ENCODE assay signal across 16 cellular contexts in genomic region chr10:14583967-14584366, GRCh38.
DNase-seq lines count a peak whose midpoint lies in the region; ATAC-seq lines count a peak whose summit lies in the region.
"Had no signal": no experiment of that assay in that cellular context is flagged by ENCODE, and none has a peak within 500 bp of the region (broad histone marks: within the 10 kb centered on the region; RNA-seq: fewer than 3 reads in every experiment).

No MANE protein-coding gene starts in this region.

- peaks cover 67% of the 10 kb centered on the region for H3K36me3 Mint-ChIP-seq in activated T-cell treated with anti-CD3 and anti-CD28 coated beads, Interleukin-2, amount 50 U/mL, for 24 hours (ENCODE audit: low read depth)
- peaks cover 21% of the 10 kb centered on the region for H3K36me3 Mint-ChIP-seq in T-cell
- no peaks in the 10 kb centered on the region for H3K36me3 Mint-ChIP-seq in dendritic cell treated with granulocyte-macrophage colony-stimulating factor and Interleukin-4, amounts not matched to agents 40 ng/mL and 50 ng/mL, for 4 days (ENCODE audit: low read depth)
- H3K36me3 Mint-ChIP-seq in stimulated activated effector memory CD8-positive, alpha-beta T cell treated with anti-CD3 and anti-CD28 coated beads, Interleukin-12 subunit alpha, Interleukin-12 subunit beta, amount 100 ng/mL, for 72 hours = peaks cover 79% of the 10 kb centered on the region

- H3K27ac Mint-ChIP-seq in activated T-cell treated with anti-CD3 and anti-CD28 coated beads, Interleukin-2, amount 50 U/mL, for 24 hours = peak overlapping the region; percentile 98
- H3K27ac Mint-ChIP-seq in T-cell = peak overlapping the region; percentile 92 to 99
- peak overlapping the region; percentile 65 for H3K27ac Mint-ChIP-seq in dendritic cell treated with granulocyte-macrophage colony-stimulating factor and Interleukin-4, amounts not matched to agents 40 ng/mL and 50 ng/mL, for 4 days
- peak overlapping the region; percentile 95 for H3K27ac Mint-ChIP-seq in stimulated activated effector memory CD8-positive, alpha-beta T cell treated with anti-CD3 and anti-CD28 coated beads, Interleukin-12 subunit alpha, Interleukin-12 subunit beta, amount 100 ng/mL, for 72 hours

- ATAC-seq in T-cell (replicated peaks in 1 of 4) (no peak), HG03095 (IDR thresholded peaks at IDR 0.05; ENCODE audit: unreplicated experiment) (no peak), GM18519 (IDR thresholded peaks at IDR 0.05; ENCODE audit: low FRiP score, unreplicated experiment) (no peak)
- peak; percentile 37 for ATAC-seq in stimulated activated effector memory CD8-positive, alpha-beta T cell treated with anti-CD3 and anti-CD28 coated beads, Interleukin-12 subunit alpha, Interleukin-12 subunit beta, amount 100 ng/mL, for 72 hours

- H3K9me3 Mint-ChIP-seq in activated T-cell treated with anti-CD3 and anti-CD28 coated beads, Interleukin-2, amount 50 U/mL, for 24 hours = no peaks in the 10 kb centered on the region
- no peaks in the 10 kb centered on the region for H3K9me3 Mint-ChIP-seq in T-cell
- H3K9me3 Mint-ChIP-seq in dendritic cell treated with granulocyte-macrophage colony-stimulating factor and Interleukin-4, amounts not matched to agents 40 ng/mL and 50 ng/mL, for 4 days = no peaks in the 10 kb centered on the region
- H3K9me3 Mint-ChIP-seq in stimulated activated effector memory CD8-positive, alpha-beta T cell treated with anti-CD3 and anti-CD28 coated beads, Interleukin-12 subunit alpha, Interleukin-12 subunit beta, amount 100 ng/mL, for 72 hours = no peaks in the 10 kb centered on the region

- peaks cover 92% of the 10 kb centered on the region for H3K4me1 Mint-ChIP-seq in activated T-cell treated with anti-CD3 and anti-CD28 coated beads, Interleukin-2, amount 50 U/mL, for 24 hours (ENCODE audit: low read depth)
- H3K4me1 Mint-ChIP-seq in T-cell = peaks cover 94 to 97% (median 94%) of the 10 kb centered on the region in 3 donors
- H3K4me1 Mint-ChIP-seq in dendritic cell treated with granulocyte-macrophage colony-stimulating factor and Interleukin-4, amounts not matched to agents 40 ng/mL and 50 ng/mL, for 4 days (ENCODE audit: low read depth) = peaks cover 71% of the 10 kb centered on the region
- peaks cover 80% of the 10 kb centered on the region for H3K4me1 Mint-ChIP-seq in stimulated activated effector memory CD8-positive, alpha-beta T cell treated with anti-CD3 and anti-CD28 coated beads, Interleukin-12 subunit alpha, Interleukin-12 subunit beta, amount 100 ng/mL, for 72 hours

- intact Hi-C loops in dendritic cell treated with granulocyte-macrophage colony-stimulating factor and Interleukin-4, amounts not matched to agents 40 ng/mL and 50 ng/mL, for 4 days (cut with micrococcal nuclease) = no loop called here

- CTCF ChIA-PET in T-cell (lab: Charles Lee) = interaction anchor here in 1 of 2 donors (0.9 to 1.2 kb wide), 4 partner anchors 20 to 70 kb away, joined by 3 to 5 read pairs (median 3); no protein-coding TSS in a partner anchor

- peak; percentile 44 for DNase-seq in activated T-cell treated with anti-CD3 and anti-CD28 coated beads, Interleukin-2, amount 50 U/mL, for 24 hours
- DNase-seq in activated T-cell treated with anti-CD3 and anti-CD28 coated beads for 4 hours (no peak), T-cell (no peak), NCI-H2081 treated with DMSO at 0.1 percent for 48 hours (lab: John Stamatoyannopoulos, UW) (no peak)
- DNase-seq in stimulated activated effector memory CD8-positive, alpha-beta T cell treated with anti-CD3 and anti-CD28 coated beads, Interleukin-12 subunit alpha, Interleukin-12 subunit beta, amount 100 ng/mL, for 72 hours (ENCODE audit: low spot score in 2 of 2) = no peak
- DNase-seq: Calu3, colonic mucosa, GDM1, GM23248, NCI-H1694, NCI-H446 treated with DMSO at 0.1 percent for 48 hours, SJCRH30, uterus had no signal

- H3K27me3 Mint-ChIP-seq in activated T-cell treated with anti-CD3 and anti-CD28 coated beads, Interleukin-2, amount 50 U/mL, for 24 hours = no peaks in the 10 kb centered on the region
- H3K27me3 Mint-ChIP-seq in T-cell = no peaks in the 10 kb centered on the region
- no peaks in the 10 kb centered on the region for H3K27me3 Mint-ChIP-seq in dendritic cell treated with granulocyte-macrophage colony-stimulating factor and Interleukin-4, amounts not matched to agents 40 ng/mL and 50 ng/mL, for 4 days

- POLR2A ChIA-PET in T-cell (lab: Charles Lee) = interaction anchor here (0.7 to 3.5 kb wide), 8 partner anchors 11 to 254 kb away, joined by 3 to 64 read pairs (median 4); partner anchors contain the start of genes CDNF (in 1 of the 2), HSPA14 (in 1 of the 2) and MSANTD7 (in 1 of the 2)

- H3K4me3 Mint-ChIP-seq in activated T-cell treated with anti-CD3 and anti-CD28 coated beads, Interleukin-2, amount 50 U/mL, for 24 hours = peak overlapping the region; percentile 49
- peak overlapping the region; percentile 61 to 72 (median 71) for H3K4me3 Mint-ChIP-seq in T-cell
- no peak overlapping the region for H3K4me3 Mint-ChIP-seq in dendritic cell treated with granulocyte-macrophage colony-stimulating factor and Interleukin-4, amounts not matched to agents 40 ng/mL and 50 ng/mL, for 4 days
- peak overlapping the region; percentile 70 for H3K4me3 Mint-ChIP-seq in stimulated activated effector memory CD8-positive, alpha-beta T cell treated with anti-CD3 and anti-CD28 coated beads, Interleukin-12 subunit alpha, Interleukin-12 subunit beta, amount 100 ng/mL, for 72 hours
